ENCODE assay signal across 11 cellular contexts in the genomic region with DNA sequence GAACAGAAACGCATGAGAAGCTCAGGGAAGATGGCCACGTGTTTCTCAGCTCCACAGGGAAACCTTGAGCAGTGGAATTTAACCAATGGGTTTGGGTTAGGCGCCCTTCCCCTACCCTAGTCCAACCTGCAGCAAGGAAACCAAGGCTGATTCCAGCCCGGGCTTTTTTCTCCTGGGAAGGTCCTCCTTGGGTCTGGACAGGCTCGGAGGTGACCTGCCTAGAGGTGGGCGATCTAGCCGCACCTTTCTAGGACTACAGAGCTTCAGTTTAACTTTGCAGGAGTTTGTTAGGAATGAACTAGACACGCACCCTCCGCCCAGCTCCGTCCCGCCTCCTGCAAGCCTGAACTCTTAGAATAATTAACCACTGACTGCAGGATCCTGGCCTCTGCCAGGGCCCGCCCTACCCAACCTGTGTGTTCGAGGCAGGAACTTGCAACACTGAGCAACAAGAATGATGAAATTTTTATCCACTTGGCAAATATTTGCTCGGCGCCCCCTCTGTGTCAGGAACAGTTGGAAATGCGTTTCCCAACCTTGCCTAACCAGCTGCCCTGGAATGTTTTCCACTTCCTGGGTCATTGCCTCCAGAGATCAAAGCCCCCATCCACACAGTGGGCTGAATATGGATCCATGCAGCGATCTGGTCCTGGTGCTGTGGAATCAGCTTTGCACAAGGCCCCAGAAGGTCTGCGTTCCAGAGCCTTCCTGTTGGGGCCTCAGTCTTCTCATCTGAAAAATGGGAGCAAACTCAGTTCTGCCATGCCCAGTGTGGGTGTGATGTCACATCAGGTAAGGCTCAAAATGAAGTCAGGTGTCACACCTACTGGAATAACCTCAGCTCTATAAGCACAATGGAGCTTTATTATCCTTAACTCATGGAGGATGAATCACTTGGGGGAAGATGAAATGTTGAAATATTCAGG. TPM values are rescaled to one million over a fixed set of nuclear protein-coding genes. Genes with fewer than 3 reads are reported as not detected.
DNase-seq lines count a peak whose midpoint lies in the region; ATAC-seq and TF ChIP-seq lines count a peak whose summit lies in the region.
"Had no signal": no experiment of that assay in that cellular context is flagged by ENCODE, and none has a peak within 500 bp of the region (broad histone marks: within the 10 kb centered on the region; RNA-seq: fewer than 3 reads in every experiment).

No MANE protein-coding gene starts in this region.

- no peaks in the 10 kb centered on the region for H3K9me2 ChIP-seq in HCT116 (ENCODE audit: insufficient read depth)

- H3K36me3 Mint-ChIP-seq in activated T-helper 2 cell treated with anti-CD3 and anti-CD28 coated beads, Interferon-gamma antibody, Interleukin-2, Interleukin-4, amounts not matched to agents 10 μg/mL and 5 μg/mL and 100 μg/mL, durations not matched to agents 14 hours and 24 hours and 36 hours (ENCODE audit: low read depth): no peaks in the 10 kb centered on the region
- H3K36me3 Mint-ChIP-seq: naive thymus-derived CD4-positive, alpha-beta T cell had no signal

- peak; percentile 45; the same call in 1 of the 2 replicates for ATAC-seq in HCT116
- peak; percentile 78 for ATAC-seq in gastroesophageal sphincter
- no peak for ATAC-seq in GM18868 (IDR thresholded peaks at IDR 0.05; ENCODE audit: unreplicated experiment)
- ATAC-seq: naive thymus-derived CD4-positive, alpha-beta T cell had no signal

- no peak for TF ChIP-seq CTCF in HCT116 (IDR thresholded peaks at IDR 0.05 in 2 of 3, conservative IDR thresholded peaks at IDR 0.05 in 1 of 3; ENCODE audit: borderline replicate concordance in 1 of 3, insufficient read depth in 1 of 3, low read depth in 2 of 3, low read length in 2 of 3)
- no peak for TF ChIP-seq CTCF in RWPE1 (conservative IDR thresholded peaks at IDR 0.05; ENCODE audit: low read depth)
- no peak for TF ChIP-seq CTCF in gastroesophageal sphincter (IDR thresholded peaks at IDR 0.05)

- peaks cover 3 to 6% of the 10 kb centered on the region in 2 experiments for H3K36me3 ChIP-seq in HCT116 (ENCODE audit: control insufficient read depth in 1 of 2, insufficient read depth in 2 of 2, low read length in 2 of 2)
- H3K36me3 ChIP-seq in gastroesophageal sphincter: peaks cover 0 to 36% of the 10 kb centered on the region in 2 donors
- H3K36me3 ChIP-seq: SJSA1 had no signal

- no peaks in the 10 kb centered on the region for H4K20me1 ChIP-seq in HCT116 (ENCODE audit: insufficient read depth)

- H3K27ac ChIP-seq in HCT116 (ENCODE audit: low read depth, low read length) (no peak overlapping the region), RWPE1 (peak overlapping the region; percentile 99), gastroesophageal sphincter (no peak overlapping the region)
- H3K27ac ChIP-seq: SJSA1 had no signal

- no peak overlapping the region for H3K9ac ChIP-seq in HCT116 (ENCODE audit: low read length)

- intact Hi-C loops in HCT116 (cut with micrococcal nuclease): no loop called here
- intact Hi-C loops in activated T-helper 2 cell treated with anti-CD3 and anti-CD28 coated beads, Interferon-gamma antibody, Interleukin-2, Interleukin-4, amounts not matched to agents 10 μg/mL and 5 μg/mL and 100 μg/mL, durations not matched to agents 14 hours and 24 hours and 36 hours (cut with micrococcal nuclease): no loop called here

- TF ChIP-seq EP300 in gastroesophageal sphincter (IDR thresholded peaks at IDR 0.05): no peak

- no peak overlapping the region for H3K27ac Mint-ChIP-seq in activated T-helper 2 cell treated with anti-CD3 and anti-CD28 coated beads, Interferon-gamma antibody, Interleukin-2, Interleukin-4, amounts not matched to agents 10 μg/mL and 5 μg/mL and 100 μg/mL, durations not matched to agents 14 hours and 24 hours and 36 hours
- H3K27ac Mint-ChIP-seq: naive thymus-derived CD4-positive, alpha-beta T cell had no signal

- 60 to 74% methylated on average over 6 to 10 of the region's 18 CpGs for WGBS in gastroesophageal sphincter (ENCODE audit: low coverage in 1 of 2), 2 donors

- H3K9me3 Mint-ChIP-seq in activated T-helper 2 cell treated with anti-CD3 and anti-CD28 coated beads, Interferon-gamma antibody, Interleukin-2, Interleukin-4, amounts not matched to agents 10 μg/mL and 5 μg/mL and 100 μg/mL, durations not matched to agents 14 hours and 24 hours and 36 hours: no peaks in the 10 kb centered on the region
- H3K9me3 Mint-ChIP-seq: IgD-negative memory B cell; naive thymus-derived CD4-positive, alpha-beta T cell had no signal

- H3K27me3 Mint-ChIP-seq in activated T-helper 2 cell treated with anti-CD3 and anti-CD28 coated beads, Interferon-gamma antibody, Interleukin-2, Interleukin-4, amounts not matched to agents 10 μg/mL and 5 μg/mL and 100 μg/mL, durations not matched to agents 14 hours and 24 hours and 36 hours (ENCODE audit: low read depth): no peaks in the 10 kb centered on the region

- CTCF ChIA-PET in HCT116 (lab: Charles Lee) (interaction anchor here (1.2 to 6.4 kb wide), 2 partner anchors 11 to 12 kb away, joined by 4 to 33 read pairs; no protein-coding TSS in a partner anchor), RWPE1 (lab: Yijun Ruan, JAX) (interaction anchor here (1.0 to 1.1 kb wide), 2 partner anchors 11 to 19 kb away, joined by 3 to 5 read pairs; a partner anchor contains a TSS)

- H3K27me3 ChIP-seq in HCT116 (ENCODE audit: insufficient read depth, low read length) (no peaks in the 10 kb centered on the region), gastroesophageal sphincter (peaks cover 38% of the 10 kb centered on the region)

- DNase-seq in HCT116 (ENCODE audit: low read depth, low spot score) (no peak), RWPE1 (ENCODE audit: low spot score) (peak; percentile 76), renal cortical epithelial cell (ENCODE audit: low read depth) (peak; percentile 98), D341Med (ENCODE audit: low spot score) (no peak)
- DNase-seq in stimulated activated CD4-positive, alpha-beta T cell treated with anti-CD3 and anti-CD28 coated beads, Interleukin-4, amount 100 ng/mL, for 24 hours: no peak
- no peak for DNase-seq in activated T-helper 2 cell treated with anti-CD3 and anti-CD28 coated beads, Interferon-gamma antibody, Interleukin-2, Interleukin-4, amounts not matched to agents 10 μg/mL and 5 μg/mL and 100 μg/mL, durations not matched to agents 14 hours and 24 hours and 36 hours (ENCODE audit: low spot score)
- DNase-seq: naive thymus-derived CD4-positive, alpha-beta T cell had no signal

- peaks cover 4 to 15% of the 10 kb centered on the region in 2 experiments; a peak in 3 of 4 replicates for H3K4me1 ChIP-seq in HCT116 (ENCODE audit: control insufficient read depth in 1 of 2, insufficient read depth in 2 of 2, low read length in 2 of 2)
- no peaks in the 10 kb centered on the region for H3K4me1 ChIP-seq in gastroesophageal sphincter
- H3K4me1 ChIP-seq: SJSA1 had no signal

- no peak for TF ChIP-seq RAD21 in HCT116 (IDR thresholded peaks at IDR 0.05; ENCODE audit: low read depth)

- no peaks in the 10 kb centered on the region for H3K9me3 ChIP-seq in HCT116 (ENCODE audit: control insufficient read depth in 1 of 2, insufficient read depth in 1 of 2, low read depth in 1 of 2, low read length in 2 of 2)
- no peaks in the 10 kb centered on the region for H3K9me3 ChIP-seq in gastroesophageal sphincter
- H3K9me3 ChIP-seq: SJSA1 had no signal

- no TSS peak for BruUV-seq in HCT116 (replicated peaks; lab: Mats Ljungman, UMichigan)

- H3K79me2 ChIP-seq in HCT116 (ENCODE audit: insufficient read depth, low read length): no peaks in the 10 kb centered on the region

- H3K4me2 ChIP-seq in HCT116 (ENCODE audit: low read length): peak overlapping the region; percentile 23; the same call in 1 of the 2 replicates

- H2AFZ ChIP-seq in HCT116 (ENCODE audit: low read depth, low read length, poor library complexity, severe bottlenecking): no peak overlapping the region

- POLR2A ChIA-PET in HCT116 (lab: Charles Lee): no interaction called here
- POLR2A ChIA-PET in RWPE1 (lab: Yijun Ruan, JAX; ENCODE audit: low non-redundant PET): interaction anchor here (0.6 to 1.2 kb wide), 2 partner anchors 13 to 294 kb away, joined by 5 to 7 read pairs; a partner anchor contains a TSS

- TF ChIP-seq POLR2A in HCT116 (IDR thresholded peaks at IDR 0.05; ENCODE audit: borderline replicate concordance, extremely low read depth, insufficient read depth, insufficient read length) (no peak), gastroesophageal sphincter (IDR thresholded peaks at IDR 0.05) (no peak)

- no peak overlapping the region for H3K4me3 Mint-ChIP-seq in activated T-helper 2 cell treated with anti-CD3 and anti-CD28 coated beads, Interferon-gamma antibody, Interleukin-2, Interleukin-4, amounts not matched to agents 10 μg/mL and 5 μg/mL and 100 μg/mL, durations not matched to agents 14 hours and 24 hours and 36 hours (ENCODE audit: low read depth)
- H3K4me3 Mint-ChIP-seq: IgD-negative memory B cell; naive thymus-derived CD4-positive, alpha-beta T cell had no signal

- H3K4me1 Mint-ChIP-seq in activated T-helper 2 cell treated with anti-CD3 and anti-CD28 coated beads, Interferon-gamma antibody, Interleukin-2, Interleukin-4, amounts not matched to agents 10 μg/mL and 5 μg/mL and 100 μg/mL, durations not matched to agents 14 hours and 24 hours and 36 hours (ENCODE audit: low read depth): no peaks in the 10 kb centered on the region
- H3K4me1 Mint-ChIP-seq: IgD-negative memory B cell had no signal

- RAD21 ChIA-PET in HCT116 (lab: Charles Lee; ENCODE audit: low non-redundant PET in 1 of 2, low total read pairs in 2 of 2, uncharacterized antibody in 2 of 2, unreplicated experiment in 2 of 2): no interaction called here

- H3K4me3 ChIP-seq in HCT116 (replicated peaks in 1 of 2; ENCODE audit: low read depth in 1 of 2, low read length in 2 of 2) (no peak overlapping the region), gastroesophageal sphincter (no peak overlapping the region)
- H3K4me3 ChIP-seq: SJSA1 had no signal

RNA-seq across cellular contexts. Expression of a gene that starts 13.3 kb away (rescaled TPM):
- total RNA-seq in HCT116 (2021; ENCODE audit: unreplicated experiment) (68.6 TPM), gastroesophageal sphincter (100 to 1,000 TPM; 102 to 144 (median 113) TPM), renal cortical epithelial cell (75.5 and 129 TPM in 2 replicates)
- polyA plus RNA-seq in HCT116 (2012): 65.4 and 69.3 TPM in 2 replicates
- 34.9 and 36.3 TPM in 2 replicates for total RNA-seq in activated T-helper 2 cell treated with anti-CD3 and anti-CD28 coated beads, Interferon-gamma antibody, Interleukin-2, Interleukin-4, amounts not matched to agents 10 μg/mL and 5 μg/mL and 100 μg/mL, durations not matched to agents 14 hours and 24 hours and 36 hours

RNA-seq across cellular contexts. Expression of a gene that starts 13.6 kb away (rescaled TPM):
- total RNA-seq in HCT116 (2021; ENCODE audit: unreplicated experiment) (32.1 TPM), gastroesophageal sphincter (10 to 100 TPM; 19.1 to 38.7 (median 31.7) TPM), renal cortical epithelial cell (39.2 and 81.8 TPM in 2 replicates)
- 30.4 and 32.5 TPM in 2 replicates for polyA plus RNA-seq in HCT116 (2012)
- 13.3 and 15.2 TPM in 2 replicates for total RNA-seq in activated T-helper 2 cell treated with anti-CD3 and anti-CD28 coated beads, Interferon-gamma antibody, Interleukin-2, Interleukin-4, amounts not matched to agents 10 μg/mL and 5 μg/mL and 100 μg/mL, durations not matched to agents 14 hours and 24 hours and 36 hours

RNA-seq across cellular contexts. Expression of a gene that starts 18.7 kb away (rescaled TPM):
- 23.4 TPM for total RNA-seq in HCT116 (2021; ENCODE audit: unreplicated experiment)
- polyA plus RNA-seq in HCT116 (2012): 21.3 and 24.4 TPM in 2 replicates
- total RNA-seq in gastroesophageal sphincter: 10 to 100 TPM; 23.3 to 33.2 (median 29.3) TPM
- 18.1 and 31.5 TPM in 2 replicates for total RNA-seq in renal cortical epithelial cell
- 70.4 and 81.9 TPM in 2 replicates for total RNA-seq in activated T-helper 2 cell treated with anti-CD3 and anti-CD28 coated beads, Interferon-gamma antibody, Interleukin-2, Interleukin-4, amounts not matched to agents 10 μg/mL and 5 μg/mL and 100 μg/mL, durations not matched to agents 14 hours and 24 hours and 36 hours

Comparison
In these comparisons a context has a peak if more than half of its experiments do, and no peak if none do; other contexts are left out.
1. DNase-seq: peak in RWPE1 (single experiment) and renal cortical epithelial cell (single experiment); none in HCT116 (single experiment), stimulated activated CD4-positive, alpha-beta T cell treated with anti-CD3 and anti-CD28 coated beads, Interleukin-4, amount 100 ng/mL, for 24 hours (single experiment), activated T-helper 2 cell treated with anti-CD3 and anti-CD28 coated beads, Interferon-gamma antibody, Interleukin-2, Interleukin-4, amounts not matched to agents 10 μg/mL and 5 μg/mL and 100 μg/mL, durations not matched to agents 14 hours and 24 hours and 36 hours (single experiment) and D341Med (single experiment).